1 cellular context compared by ENCODE assay signal in genomic region chr19:54115071-54116063, GRCh38.
A peak's percentile ranks its signal among the peaks of the same experiment; 100 is the strongest.
TF ChIP-seq lines count a peak whose summit lies in the region.

Gene PRPF31, plus strand, starts transcription at chr19:54115754. Its CDS starts 2,525 bp downstream, at chr19:54118279.
A gene with protein sequence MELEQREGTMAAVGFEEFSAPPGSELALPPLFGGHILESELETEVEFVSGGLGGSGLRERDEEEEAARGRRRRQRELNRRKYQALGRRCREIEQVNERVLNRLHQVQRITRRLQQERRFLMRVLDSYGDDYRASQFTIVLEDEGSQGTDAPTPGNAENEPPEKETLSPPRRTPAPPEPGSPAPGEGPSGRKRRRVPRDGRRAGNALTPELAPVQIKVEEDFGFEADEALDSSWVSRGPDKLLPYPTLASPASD (minus strand): TSS chr19:54115657. CDS start chr19:54115269, 388 bp downstream.

TF ChIP-seq in K562, 482 proteins besides CTCF, POLR2A, EP300 and RAD21 (continued from another document and continues in another):
- TF ChIP-seq, protein P1, sequence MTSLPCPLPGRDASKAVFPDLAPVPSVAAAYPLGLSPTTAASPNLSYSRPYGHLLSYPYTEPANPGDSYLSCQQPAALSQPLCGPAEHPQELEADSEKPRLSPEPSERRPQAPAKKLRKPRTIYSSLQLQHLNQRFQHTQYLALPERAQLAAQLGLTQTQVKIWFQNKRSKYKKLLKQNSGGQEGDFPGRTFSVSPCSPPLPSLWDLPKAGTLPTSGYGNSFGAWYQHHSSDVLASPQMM (CRISPR knock-in tag; IDR thresholded peaks at IDR 0.05), result no peak
- TF ChIP-seq HNRNPUL1 (IDR thresholded peaks at IDR 0.05; ENCODE audit: low read length) (no peak), ARID1B (IDR thresholded peaks at IDR 0.05) (no peak; the same call in 1 of the 2 replicates), ZNF133 (CRISPR knock-in tag; IDR thresholded peaks at IDR 0.05) (no peak), KLF13 (tag; IDR thresholded peaks at IDR 0.05; ENCODE audit: borderline replicate concordance, low read depth) (0 out of 2 replicates have a peak, but pooled peaks have one; percentile 66), HMGN3 (IDR thresholded peaks at IDR 0.05; ENCODE audit: borderline replicate concordance, extremely low read depth, insufficient read length, low read depth, low read length) (no peak), CBFA2T3 (IDR thresholded peaks at IDR 0.05) (no peak), SREBF2 (CRISPR knock-in tag; IDR thresholded peaks at IDR 0.05) (no peak), NCOA6 (IDR thresholded peaks at IDR 0.05) (peak; percentile 64; the same call in 1 of the 2 replicates), HDAC3 (IDR thresholded peaks at IDR 0.05; ENCODE audit: borderline replicate concordance, partially characterized antibody) (peak; percentile 28), BRD9 (IDR thresholded peaks at IDR 0.05; ENCODE audit: low read depth, partially characterized antibody) (peak; percentile 51), SIN3B (IDR thresholded peaks at IDR 0.05; ENCODE audit: low read depth) (peak; percentile 98), POLR2H (tag; IDR thresholded peaks at IDR 0.05; ENCODE audit: low read depth) (peak; percentile 78), HLTF (IDR thresholded peaks at IDR 0.05) (peak; percentile 46), KAT7 (CRISPR knock-in tag; IDR thresholded peaks at IDR 0.05; ENCODE audit: borderline replicate concordance) (peak; percentile 95; the same call in 1 of the 2 replicates), PHF21A (IDR thresholded peaks at IDR 0.05; ENCODE audit: borderline replicate concordance, low read depth) (peak; percentile 52; the same call in 1 of the 2 replicates), RFX1 (IDR thresholded peaks at IDR 0.05) (no peak), MTF1 (CRISPR knock-in tag; IDR thresholded peaks at IDR 0.05; ENCODE audit: borderline replicate concordance) (no peak), FOXO4 (CRISPR knock-in tag; IDR thresholded peaks at IDR 0.05) (no peak), BRF2 (IDR thresholded peaks at IDR 0.05; ENCODE audit: borderline replicate concordance, insufficient read depth, insufficient read length) (no peak), MEIS2 (IDR thresholded peaks at IDR 0.05; ENCODE audit: partially characterized antibody) (no peak), MCM2 (IDR thresholded peaks at IDR 0.05; ENCODE audit: low read depth) (no peak), MYNN (IDR thresholded peaks at IDR 0.05) (peak; percentile 75; the same call in 1 of the 2 replicates), MYNN (CRISPR knock-in tag; IDR thresholded peaks at IDR 0.05) (no peak), ZNF75A (CRISPR knock-in tag; IDR thresholded peaks at IDR 0.05) (no peak), PREB (CRISPR knock-in tag; IDR thresholded peaks at IDR 0.05) (peak; percentile 93; the same call in 1 of the 2 replicates), MEF2A (IDR thresholded peaks at IDR 0.05; ENCODE audit: control insufficient read depth, low read depth, low read length) (no peak), ZZZ3 (IDR thresholded peaks at IDR 0.05) (peak; percentile 92), XRCC5 (IDR thresholded peaks at IDR 0.05; ENCODE audit: low read depth, low read length) (peak; percentile 83), ZNF239 (CRISPR knock-in tag; IDR thresholded peaks at IDR 0.05) (no peak), SRSF1 (IDR thresholded peaks at IDR 0.05; ENCODE audit: low read depth, low read length) (no peak), MLX (CRISPR knock-in tag; conservative IDR thresholded peaks at IDR 0.05) (no peak), CREB3 (tag; conservative IDR thresholded peaks at IDR 0.05; ENCODE audit: low read depth) (peak; percentile 88), ZNF324 (CRISPR knock-in tag; IDR thresholded peaks at IDR 0.05) (no peak), ZNF398 (CRISPR knock-in tag; IDR thresholded peaks at IDR 0.05) (no peak), ATF1 (CRISPR knock-in tag; IDR thresholded peaks at IDR 0.05) (peak; percentile 99), ATF1 (tag; IDR thresholded peaks at IDR 0.05) (peak; percentile 100), BRCA1 (IDR thresholded peaks at IDR 0.05) (no peak), BRCA1 (CRISPR knock-in tag; IDR thresholded peaks at IDR 0.05) (no peak), TBP (optimal IDR thresholded peaks at IDR 0.05; ENCODE audit: low read depth, low read length) (peak; percentile 88), ESRRA (IDR thresholded peaks at IDR 0.05; ENCODE audit: borderline replicate concordance, low read depth) (peak; percentile 79), NFATC3 (IDR thresholded peaks at IDR 0.05) (no peak), SMAD2 (IDR thresholded peaks at IDR 0.05; ENCODE audit: low read depth, low read length) (no peak), ZNF589 (CRISPR knock-in tag; IDR thresholded peaks at IDR 0.05; ENCODE audit: low read depth) (peak; percentile 86), ARID2 (IDR thresholded peaks at IDR 0.05) (no peak), ASH1L (IDR thresholded peaks at IDR 0.05; ENCODE audit: borderline replicate concordance, low read depth, partially characterized antibody) (peak; percentile 82), ELF1 (tag; IDR thresholded peaks at IDR 0.05) (peak; percentile 90), NR2C1 (IDR thresholded peaks at IDR 0.05) (peak; percentile 86), NR2C1 (tag; IDR thresholded peaks at IDR 0.05) (peak; percentile 88), NRF1 (conservative IDR thresholded peaks at IDR 0.05 in 1 of 2, IDR thresholded peaks at IDR 0.05 in 1 of 2) (peak; percentile 37 to 59; a peak in 3 of 4 replicates), CHAMP1 (IDR thresholded peaks at IDR 0.05) (0 out of 2 replicates have a peak, but pooled peaks have one; percentile 14), OTX1 (CRISPR knock-in tag; IDR thresholded peaks at IDR 0.05) (0 out of 2 replicates have a peak, but pooled peaks have one; percentile 58), MITF (IDR thresholded peaks at IDR 0.05) (peak; percentile 12; the same call in 1 of the 2 replicates)
- TF ChIP-seq, protein P2, sequence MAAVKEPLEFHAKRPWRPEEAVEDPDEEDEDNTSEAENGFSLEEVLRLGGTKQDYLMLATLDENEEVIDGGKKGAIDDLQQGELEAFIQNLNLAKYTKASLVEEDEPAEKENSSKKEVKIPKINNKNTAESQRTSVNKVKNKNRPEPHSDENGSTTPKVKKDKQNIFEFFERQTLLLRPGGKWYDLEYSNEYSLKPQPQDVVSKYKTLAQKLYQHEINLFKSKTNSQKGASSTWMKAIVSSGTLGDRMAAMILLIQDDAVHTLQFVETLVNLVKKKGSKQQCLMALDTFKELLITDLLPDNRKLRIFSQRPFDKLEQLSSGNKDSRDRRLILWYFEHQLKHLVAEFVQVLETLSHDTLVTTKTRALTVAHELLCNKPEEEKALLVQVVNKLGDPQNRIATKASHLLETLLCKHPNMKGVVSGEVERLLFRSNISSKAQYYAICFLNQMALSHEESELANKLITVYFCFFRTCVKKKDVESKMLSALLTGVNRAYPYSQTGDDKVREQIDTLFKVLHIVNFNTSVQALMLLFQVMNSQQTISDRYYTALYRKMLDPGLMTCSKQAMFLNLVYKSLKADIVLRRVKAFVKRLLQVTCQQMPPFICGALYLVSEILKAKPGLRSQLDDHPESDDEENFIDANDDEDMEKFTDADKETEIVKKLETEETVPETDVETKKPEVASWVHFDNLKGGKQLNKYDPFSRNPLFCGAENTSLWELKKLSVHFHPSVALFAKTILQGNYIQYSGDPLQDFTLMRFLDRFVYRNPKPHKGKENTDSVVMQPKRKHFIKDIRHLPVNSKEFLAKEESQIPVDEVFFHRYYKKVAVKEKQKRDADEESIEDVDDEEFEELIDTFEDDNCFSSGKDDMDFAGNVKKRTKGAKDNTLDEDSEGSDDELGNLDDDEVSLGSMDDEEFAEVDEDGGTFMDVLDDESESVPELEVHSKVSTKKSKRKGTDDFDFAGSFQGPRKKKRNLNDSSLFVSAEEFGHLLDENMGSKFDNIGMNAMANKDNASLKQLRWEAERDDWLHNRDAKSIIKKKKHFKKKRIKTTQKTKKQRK (IDR thresholded peaks at IDR 0.05; ENCODE audit: borderline replicate concordance, low read depth, low read length), result no peak
